Comparison of ENCODE assay signal across 20 cellular contexts in the genomic region with DNA sequence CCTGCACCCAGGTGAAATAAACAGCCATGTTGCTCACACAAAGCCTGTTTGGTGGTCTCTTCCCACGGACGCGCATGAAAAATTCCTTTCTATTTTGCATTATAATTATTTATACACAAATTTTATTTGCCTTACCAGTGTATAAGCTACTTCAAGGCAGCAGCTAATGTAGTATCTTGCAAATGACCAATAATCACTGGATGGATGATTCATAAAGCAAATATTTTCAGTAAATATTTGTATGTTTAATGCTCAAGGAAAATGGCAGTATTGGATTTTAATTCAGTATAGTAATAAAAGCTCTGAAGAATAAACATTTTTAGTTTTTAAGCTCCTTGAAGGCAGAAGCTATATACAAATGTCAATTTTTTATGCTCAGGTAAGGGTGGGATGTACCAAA.
A peak's percentile ranks its signal among the peaks of the same experiment; 100 is the strongest.
DNase-seq lines count a peak whose midpoint lies in the region; ATAC-seq and TF ChIP-seq lines count a peak whose summit lies in the region.
"Had no signal": no experiment of that assay in that cellular context is flagged by ENCODE, and none has a peak within 500 bp of the region (broad histone marks: within the 10 kb centered on the region; RNA-seq: fewer than 3 reads in every experiment).

No MANE protein-coding gene starts in this region.

- TF ChIP-seq EP300 in neural cell (conservative IDR thresholded peaks at IDR 0.05; ENCODE audit: poor library complexity, severe bottlenecking), result no peak

- no peaks in the 10 kb centered on the region for H3K36me3 ChIP-seq in HUES48 (ENCODE audit: control insufficient read depth, insufficient read depth, low read length)
- no peaks in the 10 kb centered on the region for H3K36me3 ChIP-seq in adipocyte (ENCODE audit: control insufficient read depth, insufficient read depth, low read length, severe bottlenecking)
- no peaks in the 10 kb centered on the region for H3K36me3 ChIP-seq in neural cell (ENCODE audit: insufficient read depth, low read length)
- H3K36me3 ChIP-seq: BLaER1 treated with 17β-estradiol and CSF1 and Interleukin-3, amounts not matched to agents 10 nM and 100 nM; SJSA1 had no signal

- no peaks in the 10 kb centered on the region for H4K20me1 ChIP-seq in neural cell (ENCODE audit: insufficient read depth)
- H4K20me1 ChIP-seq: BLaER1 treated with 17β-estradiol and CSF1 and Interleukin-3, amounts not matched to agents 10 nM and 100 nM had no signal

- POLR2A ChIA-PET in activated CD4-positive, alpha-beta memory T cell treated with anti-CD3 and anti-CD28 coated beads for 36 hours (lab: Charles Lee), result no interaction called here

- no peaks in the 10 kb centered on the region for H3K27me3 Mint-ChIP-seq in activated CD4-positive, alpha-beta memory T cell treated with anti-CD3 and anti-CD28 coated beads for 36 hours

- no peak overlapping the region for H3K9ac ChIP-seq in HUES48 (ENCODE audit: low read depth, low read length)
- no peak overlapping the region for H3K9ac ChIP-seq in adipocyte (ENCODE audit: low read length)
- H3K9ac ChIP-seq in neural cell (ENCODE audit: low read length), result no peak overlapping the region
- H3K9ac ChIP-seq: BLaER1 treated with 17β-estradiol and CSF1 and Interleukin-3, amounts not matched to agents 10 nM and 100 nM had no signal

- no peaks in the 10 kb centered on the region for H3K9me2 ChIP-seq in neural cell (ENCODE audit: insufficient read depth, low read length)

- H3K4me1 Mint-ChIP-seq in activated CD4-positive, alpha-beta memory T cell treated with anti-CD3 and anti-CD28 coated beads for 36 hours (ENCODE audit: low read depth), result no peaks in the 10 kb centered on the region

- H3K27ac ChIP-seq in HUES48 (ENCODE audit: low read depth, low read length), result peak overlapping the region; percentile 32
- no peak overlapping the region for H3K27ac ChIP-seq in neural cell (ENCODE audit: low read length)
- H3K27ac ChIP-seq: A549; BLaER1 treated with 17β-estradiol and CSF1 and Interleukin-3, amounts not matched to agents 10 nM and 100 nM; HL-60; PC-9; SJSA1 had no signal

- H3K4me2 ChIP-seq in neural cell (ENCODE audit: low read length), result peak overlapping the region; percentile 8
- H3K4me2 ChIP-seq: A549; BLaER1 treated with 17β-estradiol and CSF1 and Interleukin-3, amounts not matched to agents 10 nM and 100 nM; PC-9 had no signal

- no peak overlapping the region for H2AFZ ChIP-seq in neural cell (ENCODE audit: low read depth, low read length)
- H2AFZ ChIP-seq: PC-9 had no signal

- H3K4me1 ChIP-seq in HUES48 (ENCODE audit: control insufficient read depth, insufficient read depth, low read length), result peaks cover 27% of the 10 kb centered on the region
- H3K4me1 ChIP-seq in adipocyte (ENCODE audit: control insufficient read depth, insufficient read depth, low read length), result peaks cover 16% of the 10 kb centered on the region
- H3K4me1 ChIP-seq: BLaER1 treated with 17β-estradiol and CSF1 and Interleukin-3, amounts not matched to agents 10 nM and 100 nM; SJSA1 had no signal

- H3K4me3 Mint-ChIP-seq in activated CD4-positive, alpha-beta memory T cell treated with anti-CD3 and anti-CD28 coated beads for 36 hours, result no peak overlapping the region
- H3K4me3 Mint-ChIP-seq: CD8-positive, alpha-beta T cell; H9 had no signal

- intact Hi-C loops in Right ventricle myocardium inferior (cut with DNase I), result no loop called here
- intact Hi-C loops in activated CD4-positive, alpha-beta memory T cell treated with anti-CD3 and anti-CD28 coated beads for 36 hours (cut with micrococcal nuclease), result no loop called here

- no peak for ATAC-seq in Right ventricle myocardium inferior
- ATAC-seq in GM18861 (IDR thresholded peaks at IDR 0.05; ENCODE audit: unreplicated experiment), result no peak
- ATAC-seq: A549; CD8-positive, alpha-beta T cell had no signal

- no peak overlapping the region for H3K4me3 ChIP-seq in HUES48 (ENCODE audit: low read depth, low read length)
- H3K4me3 ChIP-seq in adipocyte (ENCODE audit: low read length), result no peak overlapping the region
- H3K4me3 ChIP-seq in neural cell (ENCODE audit: low read length), result no peak overlapping the region
- H3K4me3 ChIP-seq: A549; BLaER1 treated with 17β-estradiol and CSF1 and Interleukin-3, amounts not matched to agents 10 nM and 100 nM; PC-9; SJSA1 had no signal

- DNase-seq in EL, result peak; percentile 31
- peak; percentile 2 for DNase-seq in adipocyte (ENCODE audit: low read depth)
- DNase-seq in Right ventricle myocardium inferior (ENCODE audit: missing footprints), result no peak
- no peak for DNase-seq in activated CD4-positive, alpha-beta memory T cell treated with anti-CD3 and anti-CD28 coated beads for 36 hours
- DNase-seq: Calu3; CD8-positive, alpha-beta T cell; H9; MV-4-11; NCI-H1694 treated with DMSO at 0.1 percent for 48 hours; NCI-H2107; NCI-H226; NCI-H524 treated with DMSO at 0.1 percent for 48 hours; PC-9 had no signal

- CTCF ChIA-PET in activated CD4-positive, alpha-beta memory T cell treated with anti-CD3 and anti-CD28 coated beads for 36 hours (lab: Charles Lee), result no interaction called here

- H3K79me2 ChIP-seq in neural cell (replicated peaks; ENCODE audit: insufficient read depth, low read length), result no peaks in the 10 kb centered on the region

- no peaks in the 10 kb centered on the region for H3F3A ChIP-seq in neural cell (ENCODE audit: insufficient read depth, low read length, poor library complexity, severe bottlenecking)

- no peak for TF ChIP-seq CTCF in neural cell (IDR thresholded peaks at IDR 0.05; ENCODE audit: poor library complexity, severe bottlenecking)

- H3K9me3 ChIP-seq in HUES48 (ENCODE audit: control insufficient read depth, insufficient read depth, low read length) (no peaks in the 10 kb centered on the region), adipocyte (ENCODE audit: control insufficient read depth, low read length) (no peaks in the 10 kb centered on the region), neural cell (ENCODE audit: low read length) (no peaks in the 10 kb centered on the region)
- H3K9me3 ChIP-seq: A549; BLaER1 treated with 17β-estradiol and CSF1 and Interleukin-3, amounts not matched to agents 10 nM and 100 nM; SJSA1 had no signal

- H3K27me3 ChIP-seq in HUES48 (ENCODE audit: control insufficient read depth, insufficient read depth, low read length), result no peaks in the 10 kb centered on the region
- no peaks in the 10 kb centered on the region for H3K27me3 ChIP-seq in adipocyte (replicated peaks; ENCODE audit: control insufficient read depth, insufficient read depth, low read length)
- H3K27me3 ChIP-seq in neural cell (ENCODE audit: insufficient read depth, low read depth, low read length), result no peaks in the 10 kb centered on the region
- H3K27me3 ChIP-seq: BLaER1 treated with 17β-estradiol and CSF1 and Interleukin-3, amounts not matched to agents 10 nM and 100 nM; SJSA1 had no signal

- H3K9me3 Mint-ChIP-seq in activated CD4-positive, alpha-beta memory T cell treated with anti-CD3 and anti-CD28 coated beads for 36 hours, result no peaks in the 10 kb centered on the region
- H3K9me3 Mint-ChIP-seq: CD8-positive, alpha-beta T cell had no signal

- H3K36me3 Mint-ChIP-seq in activated CD4-positive, alpha-beta memory T cell treated with anti-CD3 and anti-CD28 coated beads for 36 hours, result no peaks in the 10 kb centered on the region
- H3K36me3 Mint-ChIP-seq: CD8-positive, alpha-beta T cell had no signal

- no peak overlapping the region for H3K27ac Mint-ChIP-seq in activated CD4-positive, alpha-beta memory T cell treated with anti-CD3 and anti-CD28 coated beads for 36 hours
- H3K27ac Mint-ChIP-seq: CD8-positive, alpha-beta T cell had no signal

- TF ChIP-seq RAD21 in neural cell (conservative IDR thresholded peaks at IDR 0.05), result no peak

TF ChIP-seq in neural cell, 6 proteins besides CTCF, POLR2A, EP300 and RAD21:
- TF ChIP-seq, protein P1, sequence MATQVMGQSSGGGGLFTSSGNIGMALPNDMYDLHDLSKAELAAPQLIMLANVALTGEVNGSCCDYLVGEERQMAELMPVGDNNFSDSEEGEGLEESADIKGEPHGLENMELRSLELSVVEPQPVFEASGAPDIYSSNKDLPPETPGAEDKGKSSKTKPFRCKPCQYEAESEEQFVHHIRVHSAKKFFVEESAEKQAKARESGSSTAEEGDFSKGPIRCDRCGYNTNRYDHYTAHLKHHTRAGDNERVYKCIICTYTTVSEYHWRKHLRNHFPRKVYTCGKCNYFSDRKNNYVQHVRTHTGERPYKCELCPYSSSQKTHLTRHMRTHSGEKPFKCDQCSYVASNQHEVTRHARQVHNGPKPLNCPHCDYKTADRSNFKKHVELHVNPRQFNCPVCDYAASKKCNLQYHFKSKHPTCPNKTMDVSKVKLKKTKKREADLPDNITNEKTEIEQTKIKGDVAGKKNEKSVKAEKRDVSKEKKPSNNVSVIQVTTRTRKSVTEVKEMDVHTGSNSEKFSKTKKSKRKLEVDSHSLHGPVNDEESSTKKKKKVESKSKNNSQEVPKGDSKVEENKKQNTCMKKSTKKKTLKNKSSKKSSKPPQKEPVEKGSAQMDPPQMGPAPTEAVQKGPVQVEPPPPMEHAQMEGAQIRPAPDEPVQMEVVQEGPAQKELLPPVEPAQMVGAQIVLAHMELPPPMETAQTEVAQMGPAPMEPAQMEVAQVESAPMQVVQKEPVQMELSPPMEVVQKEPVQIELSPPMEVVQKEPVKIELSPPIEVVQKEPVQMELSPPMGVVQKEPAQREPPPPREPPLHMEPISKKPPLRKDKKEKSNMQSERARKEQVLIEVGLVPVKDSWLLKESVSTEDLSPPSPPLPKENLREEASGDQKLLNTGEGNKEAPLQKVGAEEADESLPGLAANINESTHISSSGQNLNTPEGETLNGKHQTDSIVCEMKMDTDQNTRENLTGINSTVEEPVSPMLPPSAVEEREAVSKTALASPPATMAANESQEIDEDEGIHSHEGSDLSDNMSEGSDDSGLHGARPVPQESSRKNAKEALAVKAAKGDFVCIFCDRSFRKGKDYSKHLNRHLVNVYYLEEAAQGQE (IDR thresholded peaks at IDR 0.05; ENCODE audit: borderline replicate concordance), result no peak
- TF ChIP-seq EZH2 (IDR thresholded peaks at IDR 0.05; ENCODE audit: borderline replicate concordance, insufficient read depth, low read length, poor library complexity, severe bottlenecking) (no peak), SMC3 (conservative IDR thresholded peaks at IDR 0.05; ENCODE audit: poor library complexity) (no peak)

Comparison
In these comparisons a context has a peak if more than half of its experiments do, and no peak if none do; other contexts are left out.
1. DNase-seq: peak in EL (single experiment) and adipocyte (single experiment); none in Right ventricle myocardium inferior (single experiment) and activated CD4-positive, alpha-beta memory T cell treated with anti-CD3 and anti-CD28 coated beads for 36 hours (single experiment).